8 cellular contexts compared by ENCODE assay signal in the genomic region with DNA sequence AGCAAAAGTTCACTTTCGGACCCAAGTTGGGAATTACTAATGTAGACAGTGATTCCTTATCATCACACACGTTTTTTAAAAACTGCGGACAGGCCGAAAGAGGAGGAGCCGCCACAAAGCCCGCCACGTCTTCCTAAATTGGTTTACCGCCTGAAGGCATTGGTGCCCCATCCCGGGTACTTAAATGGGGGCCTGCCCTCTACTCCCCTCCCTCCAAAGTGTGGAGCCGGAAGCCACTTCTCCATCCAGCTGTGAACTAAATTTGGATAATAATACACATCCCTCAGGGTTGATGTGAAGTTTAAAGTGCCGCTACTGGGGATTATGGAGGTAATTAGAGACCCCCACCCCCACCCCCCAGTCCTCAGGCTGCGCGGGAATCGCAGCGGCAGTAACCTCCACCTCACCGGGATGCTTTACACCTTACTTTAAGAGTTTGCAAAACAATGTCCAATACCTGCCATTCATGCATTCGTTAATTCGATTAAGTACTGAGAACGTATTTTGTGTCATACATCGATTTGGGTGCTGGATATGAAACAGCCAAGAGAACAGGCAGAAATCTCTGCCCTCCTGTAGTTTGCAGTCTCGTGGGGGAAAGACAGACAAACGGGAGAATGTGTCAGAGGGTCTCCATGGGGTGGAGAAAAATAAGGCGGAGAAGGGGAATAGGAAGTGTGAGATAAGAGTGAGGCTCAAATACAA. TPM values are rescaled to one million over a fixed set of nuclear protein-coding genes. Genes with fewer than 3 reads are reported as not detected.
A peak's percentile ranks its signal among the peaks of the same experiment; 100 is the strongest.
DNase-seq lines count a peak whose midpoint lies in the region; ATAC-seq and TF ChIP-seq lines count a peak whose summit lies in the region.

No MANE protein-coding gene starts in this region.

- H3K9me3 ChIP-seq in AG04450 (ENCODE audit: control insufficient read depth, insufficient read depth, low read length) = peaks cover 4% of the 10 kb centered on the region; the same call in 1 of the 2 replicates
- peaks cover 0 to 2% of the 10 kb centered on the region in 2 donors for H3K9me3 ChIP-seq in mucosa of rectum (ENCODE audit: control insufficient read depth in 2 of 2, low read length in 2 of 2)

- H3K27ac ChIP-seq in AG04450 (ENCODE audit: low read depth, low read length) (no peak overlapping the region), mucosa of rectum (ENCODE audit: low read depth in 2 of 2, low read length in 2 of 2) (peak overlapping the region; percentile 84 to 90)

- no peak for ATAC-seq in GM21390 (IDR thresholded peaks at IDR 0.05; ENCODE audit: unreplicated experiment)

- H3K36me3 ChIP-seq in mucosa of rectum (ENCODE audit: control insufficient read depth in 2 of 2, insufficient read depth in 2 of 2, low read length in 2 of 2) = no peaks in the 10 kb centered on the region

- TF ChIP-seq CTCF in AG04450 (IDR thresholded peaks at IDR 0.05; ENCODE audit: low read depth, low read length) = no peak
- TF ChIP-seq CTCF in MCF 10A (IDR thresholded peaks at IDR 0.05; ENCODE audit: unreplicated experiment) = no peak
- no peak for TF ChIP-seq CTCF in GM13977 (IDR thresholded peaks at IDR 0.05; ENCODE audit: extremely low read depth, insufficient read depth, missing control alignments)

- H3K4me3 ChIP-seq in AG04450 (ENCODE audit: low read depth, low read length) (peak overlapping the region; percentile 81), mucosa of rectum (ENCODE audit: low read length in 2 of 2) (peak overlapping the region; percentile 68 to 83)
- peak overlapping the region; percentile 78 for H3K4me3 ChIP-seq in Jurkat, Clone E6-1 (ENCODE audit: low read length)

- H3K4me1 Mint-ChIP-seq in MCF 10A (ENCODE audit: insufficient read depth, unreplicated experiment) = peaks cover 30% of the 10 kb centered on the region

- TSS peak; percentile 67 for BruUV-seq in MCF 10A (replicated peaks; lab: Mats Ljungman, UMichigan)

- DNase-seq in AG04450 (ENCODE audit: low read depth, low spot score) (no peak), MCF 10A (ENCODE audit: unreplicated experiment) (no peak), GOT3 (lab: John Stamatoyannopoulos, UW) (no peak), NCI-H446 treated with DMSO at 0.1 percent for 48 hours (lab: John Stamatoyannopoulos, UW) (no peak), GM13977 (ENCODE audit: low spot score) (no peak)
- DNase-seq in Jurkat, Clone E6-1 (ENCODE audit: low read depth, low spot score) = no peak

- H3K27me3 ChIP-seq in AG04450 (ENCODE audit: control insufficient read depth, insufficient read depth, low read length) (no peaks in the 10 kb centered on the region), mucosa of rectum (ENCODE audit: control insufficient read depth in 2 of 2, insufficient read depth in 2 of 2, low read length in 2 of 2) (no peaks in the 10 kb centered on the region)

- H3K27me3 Mint-ChIP-seq in MCF 10A (ENCODE audit: insufficient read depth, unreplicated experiment) = no peaks in the 10 kb centered on the region

- intact Hi-C loops in MCF 10A (cut with micrococcal nuclease) = no loop called here

- peaks cover 14% of the 10 kb centered on the region for H3K36me3 Mint-ChIP-seq in MCF 10A (ENCODE audit: insufficient read depth, unreplicated experiment)

- peak overlapping the region; percentile 83 for H3K4me3 Mint-ChIP-seq in MCF 10A (ENCODE audit: unreplicated experiment)

- H3K4me1 ChIP-seq in mucosa of rectum (ENCODE audit: control insufficient read depth in 2 of 2, insufficient read depth in 2 of 2, low read length in 2 of 2) = peaks cover 12 to 24% of the 10 kb centered on the region in 2 donors

- H3K9ac ChIP-seq in mucosa of rectum (ENCODE audit: low read depth in 1 of 2, low read length in 2 of 2) = peak overlapping the region; percentile 79 to 88

- POLR2A ChIA-PET in AG04450 (lab: Yijun Ruan, JAX) (interaction anchor here (0.9 to 1.2 kb wide), 2 partner anchors 46 to 91 kb away, joined by 3 read pairs; no protein-coding TSS in a partner anchor), MCF 10A (lab: Yijun Ruan, JAX) (interaction anchor here (0.6 to 8.3 kb wide), 14 partner anchors 11 to 655 kb away, joined by 3 to 82 read pairs (median 3); no protein-coding TSS in a partner anchor)

- H3K27ac Mint-ChIP-seq in MCF 10A (ENCODE audit: low read depth, unreplicated experiment) = peak overlapping the region; percentile 92

- no peaks in the 10 kb centered on the region for H3K9me3 Mint-ChIP-seq in MCF 10A (ENCODE audit: unreplicated experiment)

- CTCF ChIA-PET in AG04450 (lab: Charles Lee) = interaction anchor here (0.9 kb wide), 1 partner anchor 26 kb away, joined by 3 read pairs; no protein-coding TSS in a partner anchor
- CTCF ChIA-PET in MCF 10A (lab: Yijun Ruan, JAX) = interaction anchor here (1.2 kb wide), 1 partner anchor 26 kb away, joined by 5 read pairs; no protein-coding TSS in a partner anchor

- in situ Hi-C loops in GM13977 (cut with MboI; ENCODE audit: low pct_unique_long_range_greater_than_20kb, low sequenced_read_pairs, unreplicated experiment) = no loop called here

RNA-seq across cellular contexts. Expression of a gene that starts 1.0 kb away (rescaled TPM):
- polyA plus RNA-seq in AG04450 (2011; rRNA removed) = 117 and 129 TPM in 2 replicates
- 125 and 142 TPM in 2 replicates for polyA minus RNA-seq in AG04450 (2011; rRNA and poly(A)+ RNA removed)
- 283 TPM for polyA plus RNA-seq in Jurkat, Clone E6-1 (2012; ENCODE audit: insufficient read depth, insufficient read length)
- total RNA-seq in MCF 10A (2022) = 266 and 306 TPM in 2 replicates

RNA-seq across cellular contexts. Expression of a gene that starts 47.2 kb away (rescaled TPM):
- not detected in 2 replicates for polyA plus RNA-seq in AG04450 (2011; rRNA removed)
- polyA minus RNA-seq in AG04450 (2011; rRNA and poly(A)+ RNA removed) = not detected in 2 replicates
- not detected for polyA plus RNA-seq in Jurkat, Clone E6-1 (2012; ENCODE audit: insufficient read depth, insufficient read length)
- total RNA-seq in MCF 10A (2022) = not detected in 2 replicates

RNA-seq across cellular contexts. Expression of a gene that starts 52.2 kb away (rescaled TPM):
- not detected in 2 replicates for polyA plus RNA-seq in AG04450 (2011; rRNA removed)
- not detected in 2 replicates for polyA minus RNA-seq in AG04450 (2011; rRNA and poly(A)+ RNA removed)
- not detected for polyA plus RNA-seq in Jurkat, Clone E6-1 (2012; ENCODE audit: insufficient read depth, insufficient read length)
- not detected in 2 replicates for total RNA-seq in MCF 10A (2022)
